16 cellular contexts compared by ENCODE assay signal in the genomic region with DNA sequence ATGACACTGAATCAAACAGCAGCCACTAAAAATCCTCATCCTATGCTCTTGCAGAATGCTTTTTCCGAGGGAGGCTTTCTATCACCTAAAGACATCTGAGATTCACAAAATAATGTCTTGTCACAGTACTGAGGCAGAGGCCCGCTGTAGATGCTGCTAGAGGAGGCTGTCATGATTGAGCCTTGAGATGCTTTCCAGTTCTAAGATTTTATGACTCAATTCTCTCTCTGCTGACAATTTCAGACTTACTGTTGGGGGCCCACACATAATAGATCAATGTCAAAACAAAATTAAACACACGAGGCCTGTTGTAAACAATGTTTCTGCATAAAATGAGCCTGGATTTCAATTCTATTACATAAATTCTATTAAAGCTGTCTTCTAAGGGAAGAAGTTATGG.
A peak's percentile ranks its signal among the peaks of the same experiment; 100 is the strongest.
DNase-seq lines count a peak whose midpoint lies in the region; ATAC-seq, FAIRE-seq and TF ChIP-seq lines count a peak whose summit lies in the region.
"Had no signal": no experiment of that assay in that cellular context is flagged by ENCODE, and none has a peak within 500 bp of the region (broad histone marks: within the 10 kb centered on the region; RNA-seq: fewer than 3 reads in every experiment).

No MANE protein-coding gene starts in this region.

- BruUV-seq in IMR-90 (replicated peaks; lab: Mats Ljungman, UMichigan) = no TSS peak
- BruUV-seq in PC-3 (replicated peaks; lab: Mats Ljungman, UMichigan) = no TSS peak

- CTCF ChIA-PET in IMR-90 (lab: Yijun Ruan, JAX) (no interaction called here), PC-3 (lab: Charles Lee) (no interaction called here)

- H3K4ac ChIP-seq in IMR-90 (ENCODE audit: low read depth, low read length) = no peak overlapping the region

- H3K9ac ChIP-seq in IMR-90 (ENCODE audit: low read depth, low read length) (no peak overlapping the region), neural cell (ENCODE audit: low read length) (no peak overlapping the region), PC-3 (ENCODE audit: low read length) (no peak overlapping the region)

- TF ChIP-seq RAD21 in IMR-90 (IDR thresholded peaks at IDR 0.05; ENCODE audit: low read length) (no peak), neural cell (conservative IDR thresholded peaks at IDR 0.05) (no peak)

- no peak overlapping the region for H2BK15ac ChIP-seq in IMR-90 (ENCODE audit: low read depth, low read length)

- ATAC-seq in IMR-90 (ENCODE audit: low read depth) = 0 out of 2 replicates have a peak, but pooled peaks have one; percentile 6
- ATAC-seq in PC-3 = no peak

- H2AK5ac ChIP-seq in IMR-90 (ENCODE audit: low read depth, low read length) = no peak overlapping the region

- dilution Hi-C loops in IMR-90 (cut with HindIII; ENCODE audit: low sequenced_read_pairs, unreplicated experiment) = no loop called here

- H3K4me2 ChIP-seq in IMR-90 (ENCODE audit: low read depth, low read length) = no peak overlapping the region
- H3K4me2 ChIP-seq in neural cell (ENCODE audit: low read length) = no peak overlapping the region
- no peak overlapping the region for H3K4me2 ChIP-seq in PC-3 (ENCODE audit: low read length)

- no peak overlapping the region; the same call in 1 of the 2 replicates for H3K18ac ChIP-seq in IMR-90 (ENCODE audit: low read depth, low read length)

- H3K56ac ChIP-seq in IMR-90 (ENCODE audit: extremely low read depth, insufficient read depth, low read length) = no peak overlapping the region

- no peak overlapping the region for H3K4me3 ChIP-seq in IMR-90 (ENCODE audit: insufficient read depth, low read depth, low read length)
- H3K4me3 ChIP-seq in esophagus muscularis mucosa = no peak overlapping the region
- no peak overlapping the region for H3K4me3 ChIP-seq in neural cell (ENCODE audit: low read length)
- no peak overlapping the region for H3K4me3 ChIP-seq in PC-3 (ENCODE audit: low read length)

- intact Hi-C loops in IMR-90 (cut with micrococcal nuclease) (no loop called here), esophagus muscularis mucosa (cut with DNase I) (no loop called here), PC-3 (cut with micrococcal nuclease) (no loop called here)

- 0 out of 4 replicates have a peak, but pooled peaks cover 0 to 7% of the 10 kb centered on the region in 2 experiments for H3K79me1 ChIP-seq in IMR-90 (ENCODE audit: low read depth in 1 of 2, low read length in 2 of 2)

- TF ChIP-seq EP300 in esophagus muscularis mucosa (IDR thresholded peaks at IDR 0.05) = no peak
- no peak for TF ChIP-seq EP300 in neural cell (conservative IDR thresholded peaks at IDR 0.05; ENCODE audit: poor library complexity, severe bottlenecking)

- in situ Hi-C loops in IMR-90 (cut with MboI; ENCODE audit: low sequenced_read_pairs) = no loop called here

- H3F3A ChIP-seq in neural cell (ENCODE audit: insufficient read depth, low read length, poor library complexity, severe bottlenecking) (no peaks in the 10 kb centered on the region), PC-3 (ENCODE audit: low read length, unreplicated experiment) (no peaks in the 10 kb centered on the region)

- H3K9me1 ChIP-seq in IMR-90 (ENCODE audit: insufficient read depth, low read length) = peaks cover 11% of the 10 kb centered on the region

- H2BK120ac ChIP-seq in IMR-90 (ENCODE audit: low read depth, low read length) = peak overlapping the region; percentile 59; the same call in 1 of the 2 replicates

- H2BK20ac ChIP-seq in IMR-90 (ENCODE audit: low read depth, low read length) = peak overlapping the region; percentile 76

- POLR2A ChIA-PET in IMR-90 (lab: Charles Lee; ENCODE audit: unreplicated experiment) = no interaction called here
- POLR2A ChIA-PET in PC-3 (lab: Charles Lee; ENCODE audit: unreplicated experiment) = no interaction called here

- no peak for TF ChIP-seq CTCF in IMR-90 (conservative IDR thresholded peaks at IDR 0.05; ENCODE audit: low read depth, low read length)
- no peak for TF ChIP-seq CTCF in esophagus muscularis mucosa (IDR thresholded peaks at IDR 0.05)
- no peak for TF ChIP-seq CTCF in neural cell (IDR thresholded peaks at IDR 0.05; ENCODE audit: poor library complexity, severe bottlenecking)
- no peak for TF ChIP-seq CTCF in PC-3 (conservative IDR thresholded peaks at IDR 0.05; ENCODE audit: low read depth, low read length)

- peak overlapping the region; percentile 42 for H2BK5ac ChIP-seq in IMR-90 (ENCODE audit: low read depth, low read length, poor library complexity, severe bottlenecking)

- H2AK9ac ChIP-seq in IMR-90 (replicated peaks; ENCODE audit: low read depth, low read length, poor library complexity) = no peak overlapping the region

- H3K27ac ChIP-seq in IMR-90 (ENCODE audit: insufficient read depth, low read length) (peak overlapping the region; percentile 13; the same call in 1 of the 2 replicates), esophagus muscularis mucosa (replicated peaks in 1 of 4) (no peak overlapping the region), neural cell (ENCODE audit: low read length) (no peak overlapping the region), PC-3 (ENCODE audit: low read length) (no peak overlapping the region)

- H3K23ac ChIP-seq in IMR-90 (ENCODE audit: low read depth, low read length) = no peak overlapping the region

- TF ChIP-seq POLR2A in IMR-90 (IDR thresholded peaks at IDR 0.05; ENCODE audit: low read depth, low read length) (no peak), esophagus muscularis mucosa (IDR thresholded peaks at IDR 0.05; ENCODE audit: low read depth) (no peak), GM12891 (IDR thresholded peaks at IDR 0.05; ENCODE audit: low read depth, low read length) (no peak)

- FAIRE-seq in GM12891 (lab: Jason Lieb, UNC) = no peak
- FAIRE-seq: A204.1, H1 had no signal

- no peaks in the 10 kb centered on the region for H3K9me2 ChIP-seq in neural cell (ENCODE audit: insufficient read depth, low read length)
- H3K9me2 ChIP-seq in PC-3 (replicated peaks; ENCODE audit: low read length) = no peaks in the 10 kb centered on the region

- no peak overlapping the region for H4K5ac ChIP-seq in IMR-90 (ENCODE audit: low read depth, low read length)

- H3K27me3 ChIP-seq in IMR-90 (ENCODE audit: control insufficient read depth, insufficient read depth, low read length) (no peaks in the 10 kb centered on the region), esophagus muscularis mucosa (peaks cover 0 to 5% (median 0%) of the 10 kb centered on the region in 4 donors), neural cell (ENCODE audit: insufficient read depth, low read depth, low read length) (no peaks in the 10 kb centered on the region), PC-3 (ENCODE audit: low read length) (no peaks in the 10 kb centered on the region)

- no peak overlapping the region for H4K8ac ChIP-seq in IMR-90 (ENCODE audit: low read depth in 2 of 2, low read length in 2 of 2)

- no CpG with 5 or more reads among the region's 3 CpGs for WGBS in IMR-90 (ENCODE audit: extremely low coverage in 2 of 2, insufficient read length in 1 of 2), 2 experiments
- WGBS in esophagus muscularis mucosa = 51% methylated on average over 3 of the region's 3 CpGs

- H3K36me3 ChIP-seq in IMR-90 (ENCODE audit: control insufficient read depth, insufficient read depth, low read length) = no peaks in the 10 kb centered on the region
- no peaks in the 10 kb centered on the region for H3K36me3 ChIP-seq in esophagus muscularis mucosa
- no peaks in the 10 kb centered on the region for H3K36me3 ChIP-seq in neural cell (ENCODE audit: insufficient read depth, low read length)
- H3K36me3 ChIP-seq in PC-3 (ENCODE audit: low read depth, low read length) = no peaks in the 10 kb centered on the region

- no peaks in the 10 kb centered on the region for H4K20me1 ChIP-seq in IMR-90 (ENCODE audit: insufficient read depth, low read length)
- no peaks in the 10 kb centered on the region for H4K20me1 ChIP-seq in neural cell (ENCODE audit: insufficient read depth)
- H4K20me1 ChIP-seq in PC-3 (ENCODE audit: low read length) = no peaks in the 10 kb centered on the region

- H3K9me3 ChIP-seq in IMR-90 (ENCODE audit: control insufficient read depth, insufficient read depth, low read length) = no peaks in the 10 kb centered on the region; the same call in 1 of the 2 replicates
- H3K9me3 ChIP-seq in esophagus muscularis mucosa = no peaks in the 10 kb centered on the region
- H3K9me3 ChIP-seq in neural cell (ENCODE audit: low read length) = no peaks in the 10 kb centered on the region
- no peaks in the 10 kb centered on the region for H3K9me3 ChIP-seq in PC-3 (ENCODE audit: low read length)

- H4K91ac ChIP-seq in IMR-90 (ENCODE audit: insufficient read depth, low read depth, low read length) = 0 out of 2 replicates have a peak overlapping the region, but pooled peaks have one; percentile 41

- no peak overlapping the region for H3K14ac ChIP-seq in IMR-90 (replicated peaks; ENCODE audit: low read depth, low read length)

- H3K4me1 ChIP-seq in IMR-90 (ENCODE audit: control insufficient read depth, insufficient read depth, low read length) = peaks cover 31% of the 10 kb centered on the region
- peaks cover 0 to 18% (median 8%) of the 10 kb centered on the region in 4 donors for H3K4me1 ChIP-seq in esophagus muscularis mucosa
- H3K4me1 ChIP-seq in PC-3 (ENCODE audit: insufficient read depth, low read length) = peaks cover 21% of the 10 kb centered on the region

- DNase-seq in IMR-90 (peak; percentile 74), esophagus muscularis mucosa (ENCODE audit: extremely low spot score) (peak; percentile 29), dedifferentiated amniotic fluid mesenchymal stem cell (ENCODE audit: extremely low spot score) (no peak), PC-3 (no peak), NCI-H2227 (lab: John Stamatoyannopoulos, UW; ENCODE audit: unreplicated experiment) (no peak), GM12891 (ENCODE audit: insufficient read length, low spot score) (no peak)
- DNase-seq: ACHN; AML-193; CD4-positive, alpha-beta T cell; DMS153; DMS79; GDM1; H9 had no signal

- no peak overlapping the region for H2AFZ ChIP-seq in IMR-90 (replicated peaks; ENCODE audit: low read length, poor library complexity)
- H2AFZ ChIP-seq in neural cell (ENCODE audit: low read depth, low read length) = no peak overlapping the region
- H2AFZ ChIP-seq in PC-3 (ENCODE audit: low read length) = no peak overlapping the region

- no peaks in the 10 kb centered on the region for H3K79me2 ChIP-seq in neural cell (replicated peaks; ENCODE audit: insufficient read depth, low read length)
- no peaks in the 10 kb centered on the region for H3K79me2 ChIP-seq in PC-3 (ENCODE audit: low read length)

TF ChIP-seq in IMR-90, 13 proteins besides CTCF, POLR2A, EP300 and RAD21 (continues in another document):
- TF ChIP-seq MAFK (IDR thresholded peaks at IDR 0.05; ENCODE audit: low read depth, low read length) = no peak
- 0 out of 2 replicates have a peak, but pooled peaks have one; percentile 11 for TF ChIP-seq FOS (IDR thresholded peaks at IDR 0.05; ENCODE audit: low read depth, low read length)

TF ChIP-seq in neural cell, 6 proteins besides CTCF, POLR2A, EP300 and RAD21:
- TF ChIP-seq POLR2AphosphoS5 (IDR thresholded peaks at IDR 0.05) = peak; percentile 31
- no peak for TF ChIP-seq MXI1 (conservative IDR thresholded peaks at IDR 0.05; ENCODE audit: poor library complexity, severe bottlenecking)
TF ChIP-seq in neural cell: peak in this region for 1.

TF ChIP-seq in GM12891, 5 proteins besides CTCF, POLR2A, EP300 and RAD21 (continues in another document):
- TF ChIP-seq TAF1 (IDR thresholded peaks at IDR 0.05; ENCODE audit: low read depth, low read length) (no peak), POLR2AphosphoS5 (IDR thresholded peaks at IDR 0.05; ENCODE audit: low read depth, low read length) (no peak), SPI1 (IDR thresholded peaks at IDR 0.05; ENCODE audit: low read depth, low read length) (no peak)

Comparison
In these comparisons a context has a peak if more than half of its experiments do, and no peak if none do; other contexts are left out.
1. DNase-seq: peak in IMR-90 (single experiment) and esophagus muscularis mucosa (single experiment); none in dedifferentiated amniotic fluid mesenchymal stem cell (single experiment), PC-3 (single experiment), NCI-H2227 (single experiment) and GM12891 (single experiment).